21 cellular contexts compared by ENCODE assay signal in genomic region chr5:98614341-98614740, GRCh38.
A peak's percentile ranks its signal among the peaks of the same experiment; 100 is the strongest.
DNase-seq lines count a peak whose midpoint lies in the region; ATAC-seq, FAIRE-seq and TF ChIP-seq lines count a peak whose summit lies in the region.
"Had no signal": no experiment of that assay in that cellular context is flagged by ENCODE, and none has a peak within 500 bp of the region (broad histone marks: within the 10 kb centered on the region; RNA-seq: fewer than 3 reads in every experiment).

No MANE protein-coding gene starts in this region.

- TF ChIP-seq POLR2A in gastrocnemius medialis (IDR thresholded peaks at IDR 0.05) = no peak

- intact Hi-C loops in gastrocnemius medialis (cut with DNase I; ENCODE audit: low total_unique reads) = no loop called here

- no peaks in the 10 kb centered on the region for H3F3A ChIP-seq in GM23248 (ENCODE audit: insufficient read depth)

- no peak overlapping the region for H3K4me2 ChIP-seq in GM23248 (ENCODE audit: unreplicated experiment)
- H3K4me2 ChIP-seq: BLaER1 had no signal

- H2AFZ ChIP-seq in GM23248 = peak overlapping the region; percentile 64
- peak overlapping the region; percentile 73 for H2AFZ ChIP-seq in neuron (ENCODE audit: low read depth, low read length)

- DNase-seq in GM23248 (no peak), bronchial epithelial cell (ENCODE audit: low read depth) (no peak), kidney epithelial cell (ENCODE audit: low read depth) (peak; percentile 25), D341Med (ENCODE audit: low spot score) (no peak), T-helper 9 cell (no peak), gastrocnemius medialis (no peak)
- no peak for DNase-seq in stimulated activated CD4-positive, alpha-beta T cell treated with anti-CD3 and anti-CD28 coated beads, Interleukin-4, amount 100 ng/mL, for 1 hour
- DNase-seq: CD4-positive, CD25-positive, alpha-beta regulatory T cell; DMS53; Karpas-422; NCI-H1092; NCI-H1417 treated with DMSO at 0.1 percent for 48 hours; NCI-H1694 treated with DMSO at 0.1 percent for 48 hours; NCI-H2081; NCI-H2171; NCI-H226; NCI-H510A had no signal

- in situ Hi-C loops in GM23248 (cut with MboI) (no loop called here), gastrocnemius medialis (cut with MboI; ENCODE audit: low sequenced_read_pairs in 4 of 4) (no loop called here)

- no peaks in the 10 kb centered on the region for H3K36me3 ChIP-seq in GM23248 (ENCODE audit: low read depth)
- no peaks in the 10 kb centered on the region for H3K36me3 ChIP-seq in bronchial epithelial cell (ENCODE audit: control insufficient read depth, insufficient read depth, low read length)
- H3K36me3 ChIP-seq in kidney epithelial cell (ENCODE audit: control insufficient read depth, insufficient read depth, low read length) = no peaks in the 10 kb centered on the region
- H3K36me3 ChIP-seq in neuron (ENCODE audit: insufficient read depth, low read length) = no peaks in the 10 kb centered on the region
- no peaks in the 10 kb centered on the region for H3K36me3 ChIP-seq in gastrocnemius medialis
- H3K36me3 ChIP-seq: BLaER1 had no signal

- H3K79me2 ChIP-seq in GM23248 (ENCODE audit: insufficient read depth) = no peaks in the 10 kb centered on the region

- WGBS in GM23248 (ENCODE audit: low coverage in 1 of 2, low lambda C conversion rate in 2 of 2, missing lambda C conversion rate in 2 of 2), 2 experiments = 100% methylated on average over 1 of the region's 1 CpG

- ATAC-seq in gastrocnemius medialis = no peak

- H3K4me3 ChIP-seq in GM23248 (no peak overlapping the region), bronchial epithelial cell (ENCODE audit: low read depth, low read length) (no peak overlapping the region), kidney epithelial cell (ENCODE audit: low read depth, low read length) (no peak overlapping the region), neuron (ENCODE audit: low read length) (no peak overlapping the region), gastrocnemius medialis (no peak overlapping the region)
- H3K4me3 ChIP-seq: BLaER1 had no signal

- no peaks in the 10 kb centered on the region for H3K9me3 ChIP-seq in GM23248 (ENCODE audit: low read depth)
- H3K9me3 ChIP-seq in neuron (ENCODE audit: low read length) = no peaks in the 10 kb centered on the region
- H3K9me3 ChIP-seq in gastrocnemius medialis = no peaks in the 10 kb centered on the region
- H3K9me3 ChIP-seq: BLaER1 had no signal

- H3K27me3 ChIP-seq in GM23248 (replicated peaks; ENCODE audit: insufficient read depth) = no peaks in the 10 kb centered on the region
- H3K27me3 ChIP-seq in bronchial epithelial cell (ENCODE audit: control insufficient read depth, insufficient read depth, low read length) = no peaks in the 10 kb centered on the region
- H3K27me3 ChIP-seq in kidney epithelial cell (ENCODE audit: control insufficient read depth, insufficient read depth, low read length) = no peaks in the 10 kb centered on the region
- no peaks in the 10 kb centered on the region for H3K27me3 ChIP-seq in neuron (ENCODE audit: insufficient read depth, low read length)
- H3K27me3 ChIP-seq in gastrocnemius medialis = no peaks in the 10 kb centered on the region
- H3K27me3 ChIP-seq: BLaER1 had no signal

- no peaks in the 10 kb centered on the region for H4K20me1 ChIP-seq in GM23248 (ENCODE audit: insufficient read depth)
- H4K20me1 ChIP-seq: BLaER1 had no signal

- no peaks in the 10 kb centered on the region for H3K9me2 ChIP-seq in GM23248 (ENCODE audit: insufficient read depth)

- H3K4me1 ChIP-seq in GM23248 (ENCODE audit: insufficient read depth) (0 out of 2 replicates have a peak, but pooled peaks cover 3% of the 10 kb centered on the region), neuron (ENCODE audit: insufficient read depth, low read length) (peaks cover 22% of the 10 kb centered on the region), gastrocnemius medialis (no peaks in the 10 kb centered on the region)
- H3K4me1 ChIP-seq: BLaER1 had no signal

- H3K27ac ChIP-seq in GM23248 = no peak overlapping the region
- H3K27ac ChIP-seq in gastrocnemius medialis = no peak overlapping the region
- H3K27ac ChIP-seq: BLaER1, HL-60 had no signal

- no peak for TF ChIP-seq CTCF in bronchial epithelial cell (IDR thresholded peaks at IDR 0.05; ENCODE audit: insufficient read depth, low read length, severe bottlenecking)
- no peak for TF ChIP-seq CTCF in kidney epithelial cell (IDR thresholded peaks at IDR 0.05; ENCODE audit: insufficient read depth, low read length, poor library complexity, severe bottlenecking)
- no peak for TF ChIP-seq CTCF in gastrocnemius medialis (IDR thresholded peaks at IDR 0.05 in 4 of 5, conservative IDR thresholded peaks at IDR 0.05 in 1 of 5)

- peak; percentile 58 for FAIRE-seq in bronchial epithelial cell (lab: Jason Lieb, UNC)
- FAIRE-seq: GM18507 had no signal

- no peak overlapping the region for H3K9ac ChIP-seq in GM23248
- H3K9ac ChIP-seq: BLaER1 had no signal
